ENCODE assay signal across 8 cellular contexts in genomic region chr16:66948034-66948821, GRCh38. TPM values are rescaled to one million over a fixed set of nuclear protein-coding genes. Genes with fewer than 3 reads are reported as not detected.
A peak's percentile ranks its signal among the peaks of the same experiment; 100 is the strongest.
DNase-seq lines count a peak whose midpoint lies in the region; ATAC-seq, FAIRE-seq and TF ChIP-seq lines count a peak whose summit lies in the region.

No MANE protein-coding gene starts in this region.

- peak overlapping the region; percentile 26 for H2BK15ac ChIP-seq in mesenchymal stem cell (ENCODE audit: low read depth, poor library complexity, severe bottlenecking)

- H3K79me1 ChIP-seq in mesenchymal stem cell (replicated peaks; ENCODE audit: low read length, poor library complexity, severe bottlenecking) = no peaks in the 10 kb centered on the region

- no peak overlapping the region for H2AK5ac ChIP-seq in mesenchymal stem cell (ENCODE audit: low read length, severe bottlenecking)

- no peak overlapping the region for H3K4ac ChIP-seq in mesenchymal stem cell (ENCODE audit: low read depth in 1 of 2, low read length in 2 of 2)

- H4K8ac ChIP-seq in mesenchymal stem cell (ENCODE audit: low read length) = no peak overlapping the region

- FAIRE-seq in bronchial epithelial cell (lab: Jason Lieb, UNC) = no peak

- H3K23ac ChIP-seq in mesenchymal stem cell (ENCODE audit: low read length in 2 of 2) = no peak overlapping the region

- H3K27ac ChIP-seq in HUES6 (ENCODE audit: low read depth, low read length) (no peak overlapping the region), mesenchymal stem cell (ENCODE audit: low read length, poor library complexity, severe bottlenecking) (no peak overlapping the region)

- no peak for TF ChIP-seq CTCF in bronchial epithelial cell (IDR thresholded peaks at IDR 0.05; ENCODE audit: insufficient read depth, low read length, severe bottlenecking)

- peaks cover 33% of the 10 kb centered on the region for H3K27me3 ChIP-seq in HUES6 (ENCODE audit: control insufficient read depth, insufficient read depth, low read length)
- H3K27me3 ChIP-seq in bronchial epithelial cell (ENCODE audit: control insufficient read depth, insufficient read depth, low read length) = no peaks in the 10 kb centered on the region
- peaks cover 14 to 15% of the 10 kb centered on the region in 2 experiments for H3K27me3 ChIP-seq in mesenchymal stem cell (ENCODE audit: control insufficient read depth in 1 of 2, insufficient read depth in 1 of 2, low read length in 2 of 2)

- 49% methylated on average over 43 of the region's 47 CpGs for WGBS in mesenchymal stem cell

- in situ Hi-C loops in ACHN (cut with HindIII; ENCODE audit: low pct_ligation_motif_present, low pct_unique_long_range_greater_than_20kb, low sequenced_read_pairs) = no loop called here

- H3K4me2 ChIP-seq in mesenchymal stem cell (ENCODE audit: low read length, poor library complexity, severe bottlenecking) = peak overlapping the region; percentile 75

- H3K36me3 ChIP-seq in HUES6 (ENCODE audit: control insufficient read depth, insufficient read depth, low read length) (peaks cover 8% of the 10 kb centered on the region), bronchial epithelial cell (ENCODE audit: control insufficient read depth, insufficient read depth, low read length) (no peaks in the 10 kb centered on the region), mesenchymal stem cell (ENCODE audit: control insufficient read depth in 1 of 2, insufficient read depth in 2 of 2, low read depth in 1 of 2, low read length in 2 of 2) (peaks cover 8 to 9% of the 10 kb centered on the region in 2 experiments)

- H3K4me1 ChIP-seq in HUES6 (ENCODE audit: control insufficient read depth, insufficient read depth, low read length) (no peaks in the 10 kb centered on the region), mesenchymal stem cell (ENCODE audit: control insufficient read depth, insufficient read depth, low read depth, low read length) (peaks cover 7% of the 10 kb centered on the region)

- no peak overlapping the region for H3K9ac ChIP-seq in HUES6 (ENCODE audit: low read length)
- H3K9ac ChIP-seq in mesenchymal stem cell (ENCODE audit: low read length) = peak overlapping the region; percentile 68

- H2AFZ ChIP-seq in mesenchymal stem cell (ENCODE audit: low read depth, low read length) = no peak overlapping the region

- no peak overlapping the region for H2BK5ac ChIP-seq in mesenchymal stem cell (ENCODE audit: low read depth, low read length, poor library complexity, severe bottlenecking)

- H3K9me3 ChIP-seq in HUES6 (ENCODE audit: control insufficient read depth, insufficient read depth, low read depth, low read length) (peaks cover 10% of the 10 kb centered on the region), mesenchymal stem cell (ENCODE audit: control insufficient read depth, low read length) (peaks cover 4% of the 10 kb centered on the region)

- H3K4me3 ChIP-seq in HUES6 (ENCODE audit: low read depth, low read length) (peak overlapping the region; percentile 50), bronchial epithelial cell (ENCODE audit: low read depth, low read length) (peak overlapping the region; percentile 51), mesenchymal stem cell (ENCODE audit: insufficient read depth in 1 of 2, low read depth in 1 of 2, low read length in 2 of 2) (peak overlapping the region in 1 of 2 experiments; percentile 74)

- no peak overlapping the region for H4K91ac ChIP-seq in mesenchymal stem cell (ENCODE audit: low read length)

- ATAC-seq in GM18519 (IDR thresholded peaks at IDR 0.05; ENCODE audit: low FRiP score, unreplicated experiment) = no peak

- H2BK12ac ChIP-seq in mesenchymal stem cell (ENCODE audit: low read length in 2 of 2) = peak overlapping the region in 1 of 2 experiments; percentile 27

- H3K14ac ChIP-seq in mesenchymal stem cell (ENCODE audit: low read length in 2 of 2) = no peak overlapping the region

- H3K18ac ChIP-seq in mesenchymal stem cell (ENCODE audit: low read depth in 1 of 2, low read length in 2 of 2) = peak overlapping the region in 1 of 2 experiments; percentile 70

- DNase-seq in ACHN (peak; percentile 54), bronchial epithelial cell (ENCODE audit: low read depth) (peak; percentile 69), mesenchymal stem cell (no peak), COR-L47 (lab: John Stamatoyannopoulos, UW) (no peak), globus pallidus (ENCODE audit: low spot score) (no peak), NCI-H2107 treated with DMSO at 0.1 percent for 48 hours (lab: John Stamatoyannopoulos, UW; ENCODE audit: unreplicated experiment) (no peak)

- no peak overlapping the region for H2BK120ac ChIP-seq in mesenchymal stem cell (ENCODE audit: low read depth, low read length)

RNA-seq across cellular contexts. Expression of gene CES3, which starts 12.8 kb away (rescaled TPM):
- 1.6 and 6.3 TPM in 2 replicates for total RNA-seq in bronchial epithelial cell
- polyA plus RNA-seq in mesenchymal stem cell (2013, experiment 1 of 2) = 0.07 TPM
- polyA plus RNA-seq in mesenchymal stem cell (2013, experiment 2 of 2) = 0.01 TPM

RNA-seq across cellular contexts. Expression of gene CES2, which starts 12.9 kb away (rescaled TPM):
- total RNA-seq in bronchial epithelial cell = 78.2 and 434 TPM in 2 replicates
- 27.4 TPM for polyA plus RNA-seq in mesenchymal stem cell (2013, experiment 1 of 2)
- 27.4 TPM for polyA plus RNA-seq in mesenchymal stem cell (2013, experiment 2 of 2)

RNA-seq across cellular contexts. Expression of gene CIAO2B, which starts 14.0 kb away (rescaled TPM):
- total RNA-seq in bronchial epithelial cell = 227 and 333 TPM in 2 replicates
- 110 TPM for polyA plus RNA-seq in mesenchymal stem cell (2013, experiment 1 of 2)
- polyA plus RNA-seq in mesenchymal stem cell (2013, experiment 2 of 2) = 117 TPM

RNA-seq across cellular contexts. Expression of gene RRAD, which starts 22.9 kb away (rescaled TPM):
- total RNA-seq in bronchial epithelial cell = 75.0 and 130 TPM in 2 replicates
- 6.9 TPM for polyA plus RNA-seq in mesenchymal stem cell (2013, experiment 1 of 2)
- 7.7 TPM for polyA plus RNA-seq in mesenchymal stem cell (2013, experiment 2 of 2)

RNA-seq across cellular contexts. Expression of gene CDH16, which starts 29.5 kb away (rescaled TPM):
- 1.8 and 5.8 TPM in 2 replicates for total RNA-seq in bronchial epithelial cell
- not detected for polyA plus RNA-seq in mesenchymal stem cell (2013, experiment 1 of 2)
- polyA plus RNA-seq in mesenchymal stem cell (2013, experiment 2 of 2) = not detected

Comparison
In these comparisons a context has a peak if more than half of its experiments do, and no peak if none do; other contexts are left out.
1. DNase-seq: peak in ACHN (single experiment) and bronchial epithelial cell (single experiment); none in mesenchymal stem cell (single experiment), COR-L47 (single experiment), globus pallidus (single experiment) and NCI-H2107 treated with DMSO at 0.1 percent for 48 hours (single experiment).